Comparison of ENCODE assay signal across 18 cellular contexts in genomic region chrX:112646651-112647050, GRCh38. TPM values are rescaled to one million over a fixed set of nuclear protein-coding genes. Genes with fewer than 3 reads are reported as not detected.
DNase-seq lines count a peak whose midpoint lies in the region; ATAC-seq, FAIRE-seq and TF ChIP-seq lines count a peak whose summit lies in the region.
"Had no signal": no experiment of that assay in that cellular context is flagged by ENCODE, and none has a peak within 500 bp of the region (broad histone marks: within the 10 kb centered on the region; RNA-seq: fewer than 3 reads in every experiment).

No MANE protein-coding gene starts in this region.

- CTCF ChIA-PET in activated CD8-positive, alpha-beta T cell treated with anti-CD3 and anti-CD28 coated beads for 36 hours (lab: Charles Lee), result no interaction called here
- CTCF ChIA-PET in activated CD8-positive, alpha-beta T cell treated with anti-CD3 and anti-CD28 coated beads, Interleukin-2, amount 10 ng/mL, durations not matched to agents 7 days and 5 days (lab: Charles Lee), result no interaction called here

- peaks cover 6% of the 10 kb centered on the region for H3K36me3 Mint-ChIP-seq in activated CD8-positive, alpha-beta T cell treated with anti-CD3 and anti-CD28 coated beads for 36 hours (ENCODE audit: low read depth)
- H3K36me3 Mint-ChIP-seq in activated CD8-positive, alpha-beta T cell treated with anti-CD3 and anti-CD28 coated beads, Interleukin-2, amount 10 ng/mL, durations not matched to agents 7 days and 5 days (ENCODE audit: low read depth), result peaks cover 2% of the 10 kb centered on the region
- H3K36me3 Mint-ChIP-seq in activated naive CD8-positive, alpha-beta T cell, result peaks cover 4% of the 10 kb centered on the region
- no peaks in the 10 kb centered on the region for H3K36me3 Mint-ChIP-seq in endothelial cell (ENCODE audit: low read depth, unreplicated experiment)
- H3K36me3 Mint-ChIP-seq: CD14-positive monocyte had no signal

- peaks cover 29% of the 10 kb centered on the region for H3K4me1 Mint-ChIP-seq in activated CD8-positive, alpha-beta T cell treated with anti-CD3 and anti-CD28 coated beads for 36 hours (ENCODE audit: low read depth)
- H3K4me1 Mint-ChIP-seq in activated CD8-positive, alpha-beta T cell treated with anti-CD3 and anti-CD28 coated beads, Interleukin-2, amount 10 ng/mL, durations not matched to agents 7 days and 5 days (ENCODE audit: low read depth), result peaks cover 15% of the 10 kb centered on the region
- peaks cover 18% of the 10 kb centered on the region for H3K4me1 Mint-ChIP-seq in activated naive CD8-positive, alpha-beta T cell (ENCODE audit: low read depth)
- peaks cover 11% of the 10 kb centered on the region for H3K4me1 Mint-ChIP-seq in endothelial cell (ENCODE audit: unreplicated experiment)
- H3K4me1 Mint-ChIP-seq: CD14-positive monocyte had no signal

- no peaks in the 10 kb centered on the region for H3K27me3 Mint-ChIP-seq in activated CD8-positive, alpha-beta T cell treated with anti-CD3 and anti-CD28 coated beads for 36 hours
- no peaks in the 10 kb centered on the region for H3K27me3 Mint-ChIP-seq in activated CD8-positive, alpha-beta T cell treated with anti-CD3 and anti-CD28 coated beads, Interleukin-2, amount 10 ng/mL, durations not matched to agents 7 days and 5 days (ENCODE audit: low read depth)
- H3K27me3 Mint-ChIP-seq in activated naive CD8-positive, alpha-beta T cell, result no peaks in the 10 kb centered on the region
- no peaks in the 10 kb centered on the region for H3K27me3 Mint-ChIP-seq in endothelial cell (ENCODE audit: unreplicated experiment)
- H3K27me3 Mint-ChIP-seq: CD4-positive, alpha-beta memory T cell had no signal

- H3K9me3 Mint-ChIP-seq in activated CD8-positive, alpha-beta T cell treated with anti-CD3 and anti-CD28 coated beads for 36 hours, result peaks cover 8% of the 10 kb centered on the region
- H3K9me3 Mint-ChIP-seq in activated CD8-positive, alpha-beta T cell treated with anti-CD3 and anti-CD28 coated beads, Interleukin-2, amount 10 ng/mL, durations not matched to agents 7 days and 5 days (ENCODE audit: insufficient read depth), result peaks cover 4% of the 10 kb centered on the region
- H3K9me3 Mint-ChIP-seq in activated naive CD8-positive, alpha-beta T cell (ENCODE audit: low read depth), result peaks cover 8% of the 10 kb centered on the region
- H3K9me3 Mint-ChIP-seq in endothelial cell (ENCODE audit: unreplicated experiment), result no peaks in the 10 kb centered on the region

- peak overlapping the region; percentile 15 for H3K27ac Mint-ChIP-seq in activated CD8-positive, alpha-beta T cell treated with anti-CD3 and anti-CD28 coated beads for 36 hours
- H3K27ac Mint-ChIP-seq in activated CD8-positive, alpha-beta T cell treated with anti-CD3 and anti-CD28 coated beads, Interleukin-2, amount 10 ng/mL, durations not matched to agents 7 days and 5 days, result no peak overlapping the region
- H3K27ac Mint-ChIP-seq in activated naive CD8-positive, alpha-beta T cell, result peak overlapping the region; percentile 50
- no peak overlapping the region for H3K27ac Mint-ChIP-seq in endothelial cell (ENCODE audit: unreplicated experiment)
- H3K27ac Mint-ChIP-seq: CD14-positive monocyte; CD4-positive, alpha-beta memory T cell had no signal

- no peak for TF ChIP-seq CTCF in activated CD8-positive, alpha-beta T cell treated with anti-CD3 and anti-CD28 coated beads for 36 hours (IDR thresholded peaks at IDR 0.05)
- TF ChIP-seq CTCF in endothelial cell (IDR thresholded peaks at IDR 0.05; ENCODE audit: unreplicated experiment), result no peak

- POLR2A ChIA-PET in activated CD8-positive, alpha-beta T cell treated with anti-CD3 and anti-CD28 coated beads for 36 hours (lab: Charles Lee), result interaction anchor here (0.6 kb wide), 1 partner anchor 137 kb away, joined by 3 read pairs; no protein-coding TSS in a partner anchor
- POLR2A ChIA-PET in activated CD8-positive, alpha-beta T cell treated with anti-CD3 and anti-CD28 coated beads, Interleukin-2, amount 10 ng/mL, durations not matched to agents 7 days and 5 days (lab: Charles Lee), result no interaction called here

- FAIRE-seq in GM18507 (lab: Jason Lieb, UNC), result peak; percentile 71
- FAIRE-seq: H1 had no signal

- intact Hi-C loops in activated CD8-positive, alpha-beta T cell treated with anti-CD3 and anti-CD28 coated beads for 36 hours (cut with micrococcal nuclease), result no loop called here

- H3K4me3 Mint-ChIP-seq in activated CD8-positive, alpha-beta T cell treated with anti-CD3 and anti-CD28 coated beads for 36 hours, result no peak overlapping the region
- H3K4me3 Mint-ChIP-seq in activated CD8-positive, alpha-beta T cell treated with anti-CD3 and anti-CD28 coated beads, Interleukin-2, amount 10 ng/mL, durations not matched to agents 7 days and 5 days, result no peak overlapping the region
- H3K4me3 Mint-ChIP-seq in activated naive CD8-positive, alpha-beta T cell, result no peak overlapping the region
- no peak overlapping the region for H3K4me3 Mint-ChIP-seq in endothelial cell (ENCODE audit: unreplicated experiment)
- H3K4me3 Mint-ChIP-seq: CD14-positive monocyte; CD4-positive, alpha-beta memory T cell had no signal

- no peak for DNase-seq in activated CD8-positive, alpha-beta T cell treated with anti-CD3 and anti-CD28 coated beads for 36 hours
- DNase-seq in activated CD8-positive, alpha-beta T cell treated with anti-CD3 and anti-CD28 coated beads, Interleukin-2, amount 10 ng/mL, durations not matched to agents 7 days and 5 days, result no peak
- DNase-seq in GM18507 (ENCODE audit: extremely low spot score, insufficient read length, low read depth), result no peak
- no peak for DNase-seq in stimulated activated naive CD8-positive, alpha-beta T cell treated with anti-CD3 and anti-CD28 coated beads, Interleukin-15, Interleukin-2, amounts not matched to agents 100 U/mL and 50 U/mL, for 24 hours
- no peak for DNase-seq in NCI-H146 (lab: John Stamatoyannopoulos, UW)
- DNase-seq in NCI-H510A treated with DMSO at 0.1 percent for 48 hours (lab: John Stamatoyannopoulos, UW), result no peak
- DNase-seq in endothelial cell (ENCODE audit: low spot score), result no peak
- DNase-seq: 8988T; CD4-positive, alpha-beta memory T cell; DMS153; DMS79; GDM1 had no signal

- ATAC-seq in activated CD8-positive, alpha-beta T cell treated with anti-CD3 and anti-CD28 coated beads for 36 hours, result peak; percentile 48
- ATAC-seq in activated CD8-positive, alpha-beta T cell treated with anti-CD3 and anti-CD28 coated beads, Interleukin-2, amount 10 ng/mL, durations not matched to agents 7 days and 5 days, result no peak
- peak; percentile 48 for ATAC-seq in stimulated activated naive CD8-positive, alpha-beta T cell treated with anti-CD3 and anti-CD28 coated beads, Interleukin-15, Interleukin-2, amounts not matched to agents 100 U/mL and 50 U/mL, for 24 hours

RNA-seq across cellular contexts. Expression of gene LHFPL1, which starts 33.1 kb away (rescaled TPM):
- total RNA-seq in activated CD8-positive, alpha-beta T cell treated with anti-CD3 and anti-CD28 coated beads for 36 hours, result 1 to 10 TPM in 1 of 2 experiments, under 1 TPM in 1; 0.68 to 1.0 TPM
- total RNA-seq in activated CD8-positive, alpha-beta T cell treated with anti-CD3 and anti-CD28 coated beads, Interleukin-2, amount 10 ng/mL, durations not matched to agents 7 days and 5 days, result under 1 TPM; 0.37 to 0.63 TPM
- total RNA-seq in endothelial cell (ENCODE audit: unreplicated experiment), result 1.5 TPM
- total RNA-seq: A673, Daoy, HT-29 had no signal

Comparison
In these comparisons a context has a peak if more than half of its experiments do, and no peak if none do; other contexts are left out.
1. H3K27ac Mint-ChIP-seq: peak in activated CD8-positive, alpha-beta T cell treated with anti-CD3 and anti-CD28 coated beads for 36 hours (single experiment) and activated naive CD8-positive, alpha-beta T cell (single experiment); none in activated CD8-positive, alpha-beta T cell treated with anti-CD3 and anti-CD28 coated beads, Interleukin-2, amount 10 ng/mL, durations not matched to agents 7 days and 5 days (single experiment) and endothelial cell (single experiment).